Comparison of ENCODE assay signal across 15 cellular contexts in the genomic region with DNA sequence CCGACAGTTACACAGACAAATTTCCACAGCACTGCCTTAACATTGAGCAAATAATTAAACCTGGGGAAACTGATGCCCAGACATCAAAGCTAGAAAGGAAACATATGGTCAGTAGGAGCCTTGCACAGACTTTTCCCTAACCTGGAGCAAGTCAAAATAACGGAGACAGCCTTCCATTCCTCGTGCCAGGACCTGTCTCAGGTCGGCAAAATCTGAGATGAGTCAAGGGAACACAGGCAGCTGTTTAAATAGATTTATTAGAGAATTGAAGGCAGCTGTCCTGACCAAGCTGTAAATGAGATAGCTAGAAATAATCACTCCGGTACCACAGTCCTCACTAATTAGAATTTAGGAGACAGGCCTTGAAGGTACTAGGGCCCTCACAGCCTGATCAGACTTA.
"Had no signal": no experiment of that assay in that cellular context is flagged by ENCODE, and none has a peak within 500 bp of the region (broad histone marks: within the 10 kb centered on the region; RNA-seq: fewer than 3 reads in every experiment).

No MANE protein-coding gene starts in this region.

- H3K27me3 ChIP-seq: cardiac muscle cell, sigmoid colon had no signal

- H3K9me3 ChIP-seq: psoas muscle, sigmoid colon, upper lobe of right lung had no signal

- H3K4me3 ChIP-seq: cardiac muscle cell, psoas muscle, sigmoid colon, upper lobe of right lung had no signal

- H3K36me3 ChIP-seq: cardiac muscle cell, sigmoid colon, upper lobe of right lung had no signal

- H3K27ac ChIP-seq: cardiac muscle cell, psoas muscle had no signal

- H3K4me1 ChIP-seq: psoas muscle, sigmoid colon, upper lobe of right lung had no signal

- ATAC-seq: activated T-helper 17 cell treated with anti-CD3 and anti-CD28 coated beads, Interleukin-2, amount 50 U/mL, for 72 hours; psoas muscle; stimulated activated naive CD8-positive, alpha-beta T cell treated with anti-CD3 and anti-CD28 coated beads, Interleukin-15, Interleukin-2, amounts not matched to agents 100 U/mL and 50 U/mL, for 24 hours had no signal

- DNase-seq: activated CD4-positive, alpha-beta T cell treated with anti-CD3 and anti-CD28 coated beads, Interleukin-2, amount 50 U/mL, for 1 hour; activated CD4-positive, CD25-positive, alpha-beta regulatory T cell; activated naive CD4-positive, alpha-beta T cell treated with anti-CD3 and anti-CD28 coated beads for 36 hours; activated T-cell treated with anti-CD3 and anti-CD28 coated beads for 4 hours; effector CD4-positive, alpha-beta T cell; hypothalamus; nucleus accumbens; psoas muscle; sigmoid colon; stimulated activated CD4-positive, alpha-beta T cell treated with anti-CD3 and anti-CD28 coated beads, Interleukin-4, amount 100 ng/mL, for 1 hour; stimulated activated CD8-positive, alpha-beta memory T cell treated with anti-CD3 and anti-CD28 coated beads, Interleukin-4, amount 100 ng/mL, for 48 hours; stimulated activated naive CD8-positive, alpha-beta T cell treated with anti-CD3 and anti-CD28 coated beads, Interleukin-15, Interleukin-2, amounts not matched to agents 100 U/mL and 50 U/mL, for 24 hours; upper lobe of right lung had no signal
